ENCODE assay signal across 11 cellular contexts in the genomic region with DNA sequence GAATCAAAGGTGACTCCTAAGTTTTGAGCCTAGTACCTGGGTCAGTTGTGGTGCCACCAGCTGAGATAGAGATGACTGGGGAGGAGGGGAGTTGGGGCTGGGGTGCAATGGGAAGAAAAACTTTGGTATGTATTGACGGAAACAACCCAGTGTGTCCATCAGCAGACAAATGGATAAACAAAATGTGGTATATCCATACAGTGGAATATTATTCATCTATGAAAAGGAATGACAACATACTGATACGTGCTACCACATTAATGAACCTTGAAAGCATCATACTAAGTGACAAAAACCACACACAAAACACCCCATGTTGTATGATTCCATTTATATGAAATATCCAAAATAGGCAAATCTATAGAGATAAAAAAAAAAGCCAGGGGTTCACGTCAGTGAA.
"Had no signal": no experiment of that assay in that cellular context is flagged by ENCODE, and none has a peak within 500 bp of the region (broad histone marks: within the 10 kb centered on the region; RNA-seq: fewer than 3 reads in every experiment).

No MANE protein-coding gene starts in this region.

- H3K9ac ChIP-seq: GM23248 had no signal

- H3K4me3 ChIP-seq: GM23248, GM23338, HAP-1 had no signal

- H3K4me2 ChIP-seq: GM23338 had no signal

- H3K4me1 ChIP-seq: HAP-1 had no signal

- H3K27ac ChIP-seq: GM23248 had no signal

- H3K36me3 ChIP-seq: HAP-1 had no signal

- H2AFZ ChIP-seq: GM23248, GM23338 had no signal

- DNase-seq: GM23248, GOT3, H7, H9, HCEC 1CT, HFFc6 had no signal

- H3K9me3 ChIP-seq: HAP-1 had no signal

- ATAC-seq: GM23338, HCT116 had no signal

- FAIRE-seq: H1, H54 had no signal
